In genomic region chr13:41019027-41019487, GRCh38 we compare ENCODE assay signal across 8 cellular contexts. TPM values are rescaled to one million over a fixed set of nuclear protein-coding genes. Genes with fewer than 3 reads are reported as not detected.
DNase-seq lines count a peak whose midpoint lies in the region; TF ChIP-seq lines count a peak whose summit lies in the region.

TSS of gene ELF1 (minus strand) at chr13:41019316. CDS start at chr13:40982054, 37,262 bp downstream.

- peak within 1 kb of the TSS; percentile 17 for H3K27ac Mint-ChIP-seq in HFFc6

- H3K9me3 Mint-ChIP-seq in HFFc6: no peaks in the 10 kb centered on the region

- no peaks in the 10 kb centered on the region for H3K27me3 Mint-ChIP-seq in HFFc6 (ENCODE audit: insufficient read depth)

- H3K9me3 ChIP-seq in MG63: no peaks in the 10 kb centered on the region
- H3K9me3 ChIP-seq in liver (ENCODE audit: control insufficient read depth in 4 of 4, low read length in 3 of 4): no peaks in the 10 kb centered on the region

- H3K4me3 Mint-ChIP-seq in HFFc6: no peak within 1 kb of the TSS

- H3K27ac ChIP-seq in liver (ENCODE audit: low read depth in 1 of 2, low read length in 2 of 2): peak within 1 kb of the TSS; percentile 70 to 75

- DNase-seq in NCI-H1436 treated with DMSO at 0.1 percent for 48 hours (lab: John Stamatoyannopoulos, UW) (peak; percentile 3), NCI-H1436 (lab: John Stamatoyannopoulos, UW) (no peak), HFFc6 (no peak), MG63 (peak; percentile 45), UCSD-AML1 (lab: John Stamatoyannopoulos, UW; ENCODE audit: unreplicated experiment) (peak; percentile 25), cerebellum (ENCODE audit: low spot score) (no peak)
- DNase-seq in stimulated activated CD8-positive, alpha-beta memory T cell treated with anti-CD3 and anti-CD28 coated beads, Interleukin-4, amount 100 ng/mL, for 24 hours (ENCODE audit: low read depth): peak; percentile 15

- H3K4me3 ChIP-seq in MG63 (peak within 1 kb of the TSS; percentile 33), liver (ENCODE audit: low read depth in 1 of 3, low read length in 3 of 3) (peak within 1 kb of the TSS in 1 of 3 donors; percentile 38)

- H3K36me3 Mint-ChIP-seq in HFFc6 (ENCODE audit: low read depth): no peaks in the 10 kb centered on the region

- peaks cover 6 to 33% (median 24%) of the 10 kb centered on the region in 4 donors for H3K4me1 ChIP-seq in liver (ENCODE audit: control insufficient read depth in 4 of 4, insufficient read depth in 4 of 4, low read length in 3 of 4)

- H3K27me3 ChIP-seq in MG63 (no peaks in the 10 kb centered on the region), liver (ENCODE audit: control insufficient read depth in 4 of 4, insufficient read depth in 4 of 4, low read length in 3 of 4) (no peaks in the 10 kb centered on the region)

- no peaks in the 10 kb centered on the region for H3K36me3 ChIP-seq in MG63
- no peaks in the 10 kb centered on the region for H3K36me3 ChIP-seq in liver (ENCODE audit: control insufficient read depth in 4 of 4, insufficient read depth in 3 of 4, low read depth in 1 of 4, low read length in 3 of 4)

- peak within 1 kb of the TSS; percentile 63 to 91 for H3K9ac ChIP-seq in liver (ENCODE audit: low read depth in 1 of 2, low read length in 2 of 2)

- H3K4me1 Mint-ChIP-seq in HFFc6 (ENCODE audit: low read depth): peaks cover 24% of the 10 kb centered on the region

- TF ChIP-seq CTCF in HFFc6 (IDR thresholded peaks at IDR 0.05) (no peak), liver (IDR thresholded peaks at IDR 0.05; ENCODE audit: low read depth, low read length, missing input control) (no peak)

- WGBS in liver: 41% methylated on average over 4 of the region's 4 CpGs

- TF ChIP-seq RAD21 in liver (IDR thresholded peaks at IDR 0.05): no peak

TF ChIP-seq in liver, 16 proteins besides CTCF, POLR2A, EP300 and RAD21:
- TF ChIP-seq SP1 (IDR thresholded peaks at IDR 0.05): peak; percentile 6
- TF ChIP-seq, protein P1, sequence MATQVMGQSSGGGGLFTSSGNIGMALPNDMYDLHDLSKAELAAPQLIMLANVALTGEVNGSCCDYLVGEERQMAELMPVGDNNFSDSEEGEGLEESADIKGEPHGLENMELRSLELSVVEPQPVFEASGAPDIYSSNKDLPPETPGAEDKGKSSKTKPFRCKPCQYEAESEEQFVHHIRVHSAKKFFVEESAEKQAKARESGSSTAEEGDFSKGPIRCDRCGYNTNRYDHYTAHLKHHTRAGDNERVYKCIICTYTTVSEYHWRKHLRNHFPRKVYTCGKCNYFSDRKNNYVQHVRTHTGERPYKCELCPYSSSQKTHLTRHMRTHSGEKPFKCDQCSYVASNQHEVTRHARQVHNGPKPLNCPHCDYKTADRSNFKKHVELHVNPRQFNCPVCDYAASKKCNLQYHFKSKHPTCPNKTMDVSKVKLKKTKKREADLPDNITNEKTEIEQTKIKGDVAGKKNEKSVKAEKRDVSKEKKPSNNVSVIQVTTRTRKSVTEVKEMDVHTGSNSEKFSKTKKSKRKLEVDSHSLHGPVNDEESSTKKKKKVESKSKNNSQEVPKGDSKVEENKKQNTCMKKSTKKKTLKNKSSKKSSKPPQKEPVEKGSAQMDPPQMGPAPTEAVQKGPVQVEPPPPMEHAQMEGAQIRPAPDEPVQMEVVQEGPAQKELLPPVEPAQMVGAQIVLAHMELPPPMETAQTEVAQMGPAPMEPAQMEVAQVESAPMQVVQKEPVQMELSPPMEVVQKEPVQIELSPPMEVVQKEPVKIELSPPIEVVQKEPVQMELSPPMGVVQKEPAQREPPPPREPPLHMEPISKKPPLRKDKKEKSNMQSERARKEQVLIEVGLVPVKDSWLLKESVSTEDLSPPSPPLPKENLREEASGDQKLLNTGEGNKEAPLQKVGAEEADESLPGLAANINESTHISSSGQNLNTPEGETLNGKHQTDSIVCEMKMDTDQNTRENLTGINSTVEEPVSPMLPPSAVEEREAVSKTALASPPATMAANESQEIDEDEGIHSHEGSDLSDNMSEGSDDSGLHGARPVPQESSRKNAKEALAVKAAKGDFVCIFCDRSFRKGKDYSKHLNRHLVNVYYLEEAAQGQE (IDR thresholded peaks at IDR 0.05): no peak
- no peak for TF ChIP-seq RXRA (IDR thresholded peaks at IDR 0.05)
- TF ChIP-seq FOXA1 (IDR thresholded peaks at IDR 0.05): no peak
- TF ChIP-seq ATF3 (IDR thresholded peaks at IDR 0.05): peak; percentile 45
- TF ChIP-seq JUND (IDR thresholded peaks at IDR 0.05): peak; percentile 91 to 92
- no peak for TF ChIP-seq HNF4A (conservative IDR thresholded peaks at IDR 0.05)
- peak; percentile 94 for TF ChIP-seq YY1 (IDR thresholded peaks at IDR 0.05)
- TF ChIP-seq MAX (IDR thresholded peaks at IDR 0.05): no peak
- TF ChIP-seq GABPA (IDR thresholded peaks at IDR 0.05 in 1 of 2, conservative IDR thresholded peaks at IDR 0.05 in 1 of 2): no peak
- no peak for TF ChIP-seq HNF4G (IDR thresholded peaks at IDR 0.05)

RNA-seq across cellular contexts. Expression of gene ELF1, which starts in this region (rescaled TPM):
- 10 to 100 TPM; 25.5 to 37.7 (median 33.4) TPM for total RNA-seq in HFFc6 (2021; fragmentation: NEBNext Ultra II Directional; extraction: Animal tissue kit (Norgen Biotek cat#: 25700))
- 6.7 and 11.3 TPM in 2 replicates for total RNA-seq in MG63 (2014; rRNA removed; shearing (Covaris generic); ENCODE audit: low replicate concordance)
- total RNA-seq in cerebellum (17.1 TPM), liver (10 to 100 TPM; 36.3 to 57.2 TPM)
- polyA plus RNA-seq in liver: 10 to 100 TPM; 15.3 to 16.6 TPM

Comparison
In these comparisons a context has a peak if more than half of its experiments do, and no peak if none do; other contexts are left out.
1. DNase-seq: peak in NCI-H1436 treated with DMSO at 0.1 percent for 48 hours (single experiment), MG63 (single experiment), UCSD-AML1 (single experiment) and stimulated activated CD8-positive, alpha-beta memory T cell treated with anti-CD3 and anti-CD28 coated beads, Interleukin-4, amount 100 ng/mL, for 24 hours (single experiment); none in NCI-H1436 (single experiment), HFFc6 (single experiment) and cerebellum (single experiment).